8 cellular contexts compared by ENCODE assay signal in genomic region chr1:203440780-203441179, GRCh38. TPM values are rescaled to one million over a fixed set of nuclear protein-coding genes. Genes with fewer than 3 reads are reported as not detected.
DNase-seq lines count a peak whose midpoint lies in the region; ATAC-seq and TF ChIP-seq lines count a peak whose summit lies in the region.

No MANE protein-coding gene starts in this region.

- peaks cover 19% of the 10 kb centered on the region for H3K4me1 ChIP-seq in SJSA1 (replicated peaks)

- H3K27me3 ChIP-seq in SJSA1 (replicated peaks), result no peaks in the 10 kb centered on the region

- H3K4me3 ChIP-seq in SJSA1, result no peak overlapping the region

- POLR2A ChIA-PET in activated CD4-positive, alpha-beta T cell treated with anti-CD3 and anti-CD28 coated beads, Interleukin-2, amount 10 ng/mL, durations not matched to agents 7 days and 5 days (lab: Charles Lee), result no interaction called here

- no peak overlapping the region for H3K27ac ChIP-seq in SJSA1

- H3K9me3 ChIP-seq in SJSA1 (replicated peaks), result 0 out of 2 replicates have a peak, but pooled peaks cover 5% of the 10 kb centered on the region

- ATAC-seq in GM21825 (IDR thresholded peaks at IDR 0.05; ENCODE audit: unreplicated experiment), result no peak

- H3K9me3 Mint-ChIP-seq in activated naive CD4-positive, alpha-beta T cell treated with anti-CD3 and anti-CD28 coated beads, Interleukin-2, amount 10 ng/mL, durations not matched to agents 7 days and 5 days, result peaks cover 1% of the 10 kb centered on the region
- H3K9me3 Mint-ChIP-seq in nephron progenitor cell, result peaks cover 26% of the 10 kb centered on the region
- H3K9me3 Mint-ChIP-seq in activated CD4-positive, alpha-beta T cell treated with anti-CD3 and anti-CD28 coated beads, Interleukin-2, amount 10 ng/mL, durations not matched to agents 7 days and 5 days, result peaks cover 2% of the 10 kb centered on the region

- H3K4me1 Mint-ChIP-seq in activated naive CD4-positive, alpha-beta T cell treated with anti-CD3 and anti-CD28 coated beads, Interleukin-2, amount 10 ng/mL, durations not matched to agents 7 days and 5 days, result no peaks in the 10 kb centered on the region
- peaks cover 46% of the 10 kb centered on the region for H3K4me1 Mint-ChIP-seq in nephron progenitor cell
- H3K4me1 Mint-ChIP-seq in activated CD4-positive, alpha-beta T cell treated with anti-CD3 and anti-CD28 coated beads, Interleukin-2, amount 10 ng/mL, durations not matched to agents 7 days and 5 days, result no peaks in the 10 kb centered on the region

- H3K27ac Mint-ChIP-seq in activated naive CD4-positive, alpha-beta T cell treated with anti-CD3 and anti-CD28 coated beads, Interleukin-2, amount 10 ng/mL, durations not matched to agents 7 days and 5 days, result peak overlapping the region; percentile 21
- H3K27ac Mint-ChIP-seq in nephron progenitor cell, result no peak overlapping the region
- no peak overlapping the region for H3K27ac Mint-ChIP-seq in activated CD4-positive, alpha-beta T cell treated with anti-CD3 and anti-CD28 coated beads, Interleukin-2, amount 10 ng/mL, durations not matched to agents 7 days and 5 days

- TF ChIP-seq CTCF in nephron progenitor cell (IDR thresholded peaks at IDR 0.05), result no peak

- H3K27me3 Mint-ChIP-seq in activated naive CD4-positive, alpha-beta T cell treated with anti-CD3 and anti-CD28 coated beads, Interleukin-2, amount 10 ng/mL, durations not matched to agents 7 days and 5 days, result peaks cover 53% of the 10 kb centered on the region
- H3K27me3 Mint-ChIP-seq in nephron progenitor cell (ENCODE audit: low read depth, poor library complexity), result peaks cover 17% of the 10 kb centered on the region
- H3K27me3 Mint-ChIP-seq in activated CD4-positive, alpha-beta T cell treated with anti-CD3 and anti-CD28 coated beads, Interleukin-2, amount 10 ng/mL, durations not matched to agents 7 days and 5 days, result peaks cover 12% of the 10 kb centered on the region

- no peaks in the 10 kb centered on the region for H3K36me3 Mint-ChIP-seq in activated naive CD4-positive, alpha-beta T cell treated with anti-CD3 and anti-CD28 coated beads, Interleukin-2, amount 10 ng/mL, durations not matched to agents 7 days and 5 days
- H3K36me3 Mint-ChIP-seq in nephron progenitor cell (ENCODE audit: low read depth), result peaks cover 7% of the 10 kb centered on the region
- no peaks in the 10 kb centered on the region for H3K36me3 Mint-ChIP-seq in activated CD4-positive, alpha-beta T cell treated with anti-CD3 and anti-CD28 coated beads, Interleukin-2, amount 10 ng/mL, durations not matched to agents 7 days and 5 days (ENCODE audit: low read depth)

- CTCF ChIA-PET in activated naive CD4-positive, alpha-beta T cell treated with anti-CD3 and anti-CD28 coated beads, Interleukin-2, amount 10 ng/mL, durations not matched to agents 7 days and 5 days (lab: Charles Lee), result interaction anchor here (0.7 to 0.8 kb wide), 2 partner anchors 98 to 174 kb away, joined by 3 read pairs; no protein-coding TSS in a partner anchor
- CTCF ChIA-PET in activated CD4-positive, alpha-beta T cell treated with anti-CD3 and anti-CD28 coated beads, Interleukin-2, amount 10 ng/mL, durations not matched to agents 7 days and 5 days (lab: Charles Lee), result no interaction called here

- H3K4me3 Mint-ChIP-seq in activated naive CD4-positive, alpha-beta T cell treated with anti-CD3 and anti-CD28 coated beads, Interleukin-2, amount 10 ng/mL, durations not matched to agents 7 days and 5 days, result no peak overlapping the region
- H3K4me3 Mint-ChIP-seq in nephron progenitor cell, result no peak overlapping the region
- no peak overlapping the region for H3K4me3 Mint-ChIP-seq in activated CD4-positive, alpha-beta T cell treated with anti-CD3 and anti-CD28 coated beads, Interleukin-2, amount 10 ng/mL, durations not matched to agents 7 days and 5 days

- no peaks in the 10 kb centered on the region for H3K36me3 ChIP-seq in SJSA1

- intact Hi-C loops in posterior cingulate gyrus (cut with DNase I), result loop anchor here (1.0 kb wide), 1 partner anchor 100 kb away; no protein-coding TSS in a partner anchor

- no peak for DNase-seq in activated naive CD4-positive, alpha-beta T cell treated with anti-CD3 and anti-CD28 coated beads, Interleukin-2, amount 10 ng/mL, durations not matched to agents 7 days and 5 days
- no peak for DNase-seq in activated naive CD4-positive, alpha-beta T cell treated with anti-CD3 and anti-CD28 coated beads, Interleukin-2, amount 50 U/mL, for 16 hours
- peak; percentile 85 to 89 for DNase-seq in SJSA1 (ENCODE audit: low read depth in 1 of 2, low spot score in 2 of 2)
- peak; percentile 76 for DNase-seq in globus pallidus (ENCODE audit: low spot score)
- peak; percentile 43 to 96 (median 74) for DNase-seq in posterior cingulate gyrus
- no peak for DNase-seq in nephron progenitor cell
- no peak for DNase-seq in activated CD4-positive, alpha-beta T cell treated with anti-CD3 and anti-CD28 coated beads, Interleukin-2, amount 10 ng/mL, durations not matched to agents 7 days and 5 days

RNA-seq across cellular contexts. Expression of gene PRELP, which starts 34.8 kb away (rescaled TPM):
- total RNA-seq in SJSA1 (2014; rRNA removed; shearing (Covaris generic)), result not detected in 2 replicates
- not detected for total RNA-seq in activated CD4-positive, alpha-beta T cell treated with anti-CD3 and anti-CD28 coated beads, Interleukin-2, amount 10 ng/mL, durations not matched to agents 7 days and 5 days

RNA-seq across cellular contexts. Expression of gene OPTC, which starts 53.2 kb away (rescaled TPM):
- not detected in 2 replicates for total RNA-seq in SJSA1 (2014; rRNA removed; shearing (Covaris generic))
- not detected for total RNA-seq in activated CD4-positive, alpha-beta T cell treated with anti-CD3 and anti-CD28 coated beads, Interleukin-2, amount 10 ng/mL, durations not matched to agents 7 days and 5 days

Comparison
In these comparisons a context has a peak if more than half of its experiments do, and no peak if none do; other contexts are left out.
1. DNase-seq: peak in SJSA1 (2 of 2), globus pallidus (single experiment) and posterior cingulate gyrus (10 of 10); none in activated naive CD4-positive, alpha-beta T cell treated with anti-CD3 and anti-CD28 coated beads, Interleukin-2, amount 10 ng/mL, durations not matched to agents 7 days and 5 days (single experiment), activated naive CD4-positive, alpha-beta T cell treated with anti-CD3 and anti-CD28 coated beads, Interleukin-2, amount 50 U/mL, for 16 hours (single experiment), nephron progenitor cell (single experiment) and activated CD4-positive, alpha-beta T cell treated with anti-CD3 and anti-CD28 coated beads, Interleukin-2, amount 10 ng/mL, durations not matched to agents 7 days and 5 days (single experiment).